8 cellular contexts compared by ENCODE assay signal in genomic region chr16:67245674-67246080, GRCh38. TPM values are rescaled to one million over a fixed set of nuclear protein-coding genes. Genes with fewer than 3 reads are reported as not detected.
DNase-seq lines count a peak whose midpoint lies in the region; ATAC-seq and TF ChIP-seq lines count a peak whose summit lies in the region.

No MANE protein-coding gene starts in this region.

- no peaks in the 10 kb centered on the region for H3K9me3 ChIP-seq in WERI-Rb-1 (ENCODE audit: severe bottlenecking)
- H3K9me3 ChIP-seq in right cardiac atrium (ENCODE audit: control insufficient read depth, low read length), result no peaks in the 10 kb centered on the region
- no peaks in the 10 kb centered on the region for H3K9me3 ChIP-seq in skeletal muscle tissue (ENCODE audit: control insufficient read depth in 3 of 3, low read length in 3 of 3)

- H3K9ac ChIP-seq in skeletal muscle tissue (ENCODE audit: low read depth in 1 of 3, low read length in 3 of 3), result peak overlapping the region; percentile 98 to 99 (median 99)

- no peak for ATAC-seq in GM23338
- no peak for ATAC-seq in right cardiac atrium
- ATAC-seq in HG02610 (IDR thresholded peaks at IDR 0.05; ENCODE audit: unreplicated experiment), result no peak

- intact Hi-C loops in right cardiac atrium (cut with DNase I), result no loop called here

- H3K27me3 ChIP-seq in GM23338 (ENCODE audit: insufficient read depth) (peaks cover 29% of the 10 kb centered on the region), WERI-Rb-1 (ENCODE audit: insufficient read depth, low read depth, severe bottlenecking) (peaks cover 3% of the 10 kb centered on the region), right cardiac atrium (ENCODE audit: control insufficient read depth, insufficient read depth) (no peaks in the 10 kb centered on the region), skeletal muscle tissue (ENCODE audit: control insufficient read depth in 3 of 3, insufficient read depth in 3 of 3, low read length in 3 of 3) (peaks cover 0 to 4% (median 0%) of the 10 kb centered on the region in 3 donors)

- peaks cover 36% of the 10 kb centered on the region for H3K79me2 ChIP-seq in GM23338 (replicated peaks; ENCODE audit: insufficient read depth)

- peak overlapping the region; percentile 81; the same call in 1 of the 2 replicates for H2AFZ ChIP-seq in GM23338

- peaks cover 53% of the 10 kb centered on the region for H3K4me1 Mint-ChIP-seq in GM23338

- H3K4me3 ChIP-seq in GM23338, result peak overlapping the region; percentile 89
- H3K4me3 ChIP-seq in WERI-Rb-1 (ENCODE audit: low read depth, low read length), result peak overlapping the region; percentile 77
- peak overlapping the region; percentile 56 for H3K4me3 ChIP-seq in right cardiac atrium (ENCODE audit: low read length)
- H3K4me3 ChIP-seq in skeletal muscle tissue (ENCODE audit: low read length in 3 of 3), result peak overlapping the region; percentile 83 to 91 (median 86)

- H3K4me1 ChIP-seq in GM23338 (ENCODE audit: insufficient read depth) (peaks cover 33% of the 10 kb centered on the region), right cardiac atrium (ENCODE audit: control insufficient read depth, insufficient read depth, low read length) (peaks cover 28% of the 10 kb centered on the region), skeletal muscle tissue (ENCODE audit: control insufficient read depth in 3 of 3, insufficient read depth in 3 of 3, low read length in 3 of 3) (peaks cover 69 to 74% (median 72%) of the 10 kb centered on the region in 3 donors)

- H3F3A ChIP-seq in GM23338 (replicated peaks; ENCODE audit: low read depth), result peaks cover 18% of the 10 kb centered on the region

- H3K36me3 Mint-ChIP-seq in GM23338 (ENCODE audit: low read depth), result peaks cover 5% of the 10 kb centered on the region; the same call in 1 of the 3 replicates

- no peaks in the 10 kb centered on the region for H3K9me2 ChIP-seq in GM23338 (ENCODE audit: insufficient read depth)

- TF ChIP-seq CTCF in GM23338 (conservative IDR thresholded peaks at IDR 0.05; ENCODE audit: low read depth in 2 of 2) (no peak), WERI-Rb-1 (IDR thresholded peaks at IDR 0.05; ENCODE audit: low read depth, low read length) (no peak)

- no peaks in the 10 kb centered on the region; the same call in 2 of the 3 replicates for H3K9me3 Mint-ChIP-seq in GM23338

- DNase-seq in GM23338 (ENCODE audit: low spot score) (no peak), WERI-Rb-1 (no peak), right cardiac atrium (no peak), amniotic stem cell (lab: John Stamatoyannopoulos, UW) (no peak), MV-4-11 (lab: John Stamatoyannopoulos, UW) (no peak), AML-193 (lab: John Stamatoyannopoulos, UW) (no peak)

- peak overlapping the region; percentile 97 for H3K27ac Mint-ChIP-seq in GM23338

- H3K27me3 Mint-ChIP-seq in GM23338 (ENCODE audit: insufficient read depth, low read depth, poor library complexity), result peaks cover 31% of the 10 kb centered on the region

- peak overlapping the region; percentile 93 for H3K4me2 ChIP-seq in GM23338

- H3K36me3 ChIP-seq in GM23338 (ENCODE audit: insufficient read depth) (no peaks in the 10 kb centered on the region; the same call in 1 of the 2 replicates), WERI-Rb-1 (no peaks in the 10 kb centered on the region), skeletal muscle tissue (ENCODE audit: control insufficient read depth in 3 of 3, insufficient read depth in 3 of 3, low read length in 3 of 3) (no peaks in the 10 kb centered on the region)

- peak overlapping the region; percentile 90 for H3K4me3 Mint-ChIP-seq in GM23338

- no peaks in the 10 kb centered on the region; the same call in 1 of the 2 replicates for H4K20me1 ChIP-seq in GM23338 (replicated peaks; ENCODE audit: insufficient read depth)

- 7% methylated on average over 8 of the region's 8 CpGs for WGBS in right cardiac atrium

- H3K27ac ChIP-seq in GM23338 (ENCODE audit: low read depth) (peak overlapping the region; percentile 94), WERI-Rb-1 (peak overlapping the region; percentile 67), right cardiac atrium (ENCODE audit: low read length) (peak overlapping the region; percentile 93), skeletal muscle tissue (ENCODE audit: low read depth, low read length) (peak overlapping the region; percentile 99)

TF ChIP-seq in GM23338, 12 proteins besides CTCF, POLR2A, EP300 and RAD21 (continues in another document):
- TF ChIP-seq ETS1 (IDR thresholded peaks at IDR 0.05) (no peak), STAT1 (IDR thresholded peaks at IDR 0.05; ENCODE audit: unreplicated experiment) (no peak), POLR2AphosphoS5 (IDR thresholded peaks at IDR 0.05; ENCODE audit: low read depth) (no peak), EZH2phosphoT487 (IDR thresholded peaks at IDR 0.05; ENCODE audit: unreplicated experiment) (no peak), CREB1 (CRISPR knock-in tag; IDR thresholded peaks at IDR 0.05; ENCODE audit: low read depth) (no peak)

RNA-seq across cellular contexts. Expression of gene FHOD1, which starts 1.6 kb away (rescaled TPM):
- total RNA-seq in GM23338 (2014; rRNA removed; shearing (Covaris generic)), result 48.2 and 52.7 TPM in 2 replicates
- polyA plus RNA-seq in GM23338 (2016; fragmentation: Nextera tagmentation; extraction: Ambion mirVana) (26.2 and 28.4 TPM in 2 replicates), right cardiac atrium (20.5 TPM)
- total RNA-seq in right cardiac atrium (10 to 100 TPM; 16.9 to 32.1 (median 19.4) TPM), skeletal muscle tissue (5.2 TPM)

RNA-seq across cellular contexts. Expression of gene SLC9A5, which starts 3.1 kb away (rescaled TPM):
- 5.4 and 6.4 TPM in 2 replicates for total RNA-seq in GM23338 (2014; rRNA removed; shearing (Covaris generic))
- 3.4 and 4.5 TPM in 2 replicates for polyA plus RNA-seq in GM23338 (2016; fragmentation: Nextera tagmentation; extraction: Ambion mirVana)
- total RNA-seq in right cardiac atrium, result 1 to 10 TPM; 2.2 to 2.9 (median 2.5) TPM
- polyA plus RNA-seq in right cardiac atrium, result 1.9 TPM
- total RNA-seq in skeletal muscle tissue, result not detected

RNA-seq across cellular contexts. Expression of gene TMEM208, which starts 18.7 kb away (rescaled TPM):
- total RNA-seq in GM23338 (2014; rRNA removed; shearing (Covaris generic)), result 18.4 and 23.2 TPM in 2 replicates
- 82.3 and 89.7 TPM in 2 replicates for polyA plus RNA-seq in GM23338 (2016; fragmentation: Nextera tagmentation; extraction: Ambion mirVana)
- 10 to 100 TPM; 15.4 to 26.2 (median 17.0) TPM for total RNA-seq in right cardiac atrium
- 43.5 TPM for polyA plus RNA-seq in right cardiac atrium
- 24.5 TPM for total RNA-seq in skeletal muscle tissue

RNA-seq across cellular contexts. Expression of gene PLEKHG4, which starts 33.7 kb away (rescaled TPM):
- total RNA-seq in GM23338 (2014; rRNA removed; shearing (Covaris generic)), result 10.3 and 17.1 TPM in 2 replicates
- 3.2 and 4.9 TPM in 2 replicates for polyA plus RNA-seq in GM23338 (2016; fragmentation: Nextera tagmentation; extraction: Ambion mirVana)
- total RNA-seq in right cardiac atrium, result 1 to 10 TPM; 2.2 to 2.8 (median 2.5) TPM
- polyA plus RNA-seq in right cardiac atrium, result 2.2 TPM
- 7.3 TPM for total RNA-seq in skeletal muscle tissue

RNA-seq across cellular contexts. Expression of gene ELMO3, which starts 46.7 kb away (rescaled TPM):
- 16.2 and 18.3 TPM in 2 replicates for total RNA-seq in GM23338 (2014; rRNA removed; shearing (Covaris generic))
- polyA plus RNA-seq in GM23338 (2016; fragmentation: Nextera tagmentation; extraction: Ambion mirVana), result 4.5 and 4.7 TPM in 2 replicates
- under 1 TPM; 0.51 to 0.85 (median 0.76) TPM for total RNA-seq in right cardiac atrium
- polyA plus RNA-seq in right cardiac atrium, result 0.72 TPM
- total RNA-seq in skeletal muscle tissue, result not detected
